20 cellular contexts compared by ENCODE assay signal in genomic region chr5:31751620-31752019, GRCh38.
A peak's percentile ranks its signal among the peaks of the same experiment; 100 is the strongest.
DNase-seq lines count a peak whose midpoint lies in the region; ATAC-seq and TF ChIP-seq lines count a peak whose summit lies in the region.
"Had no signal": no experiment of that assay in that cellular context is flagged by ENCODE, and none has a peak within 500 bp of the region (broad histone marks: within the 10 kb centered on the region; RNA-seq: fewer than 3 reads in every experiment).

No MANE protein-coding gene starts in this region.

- H4K8ac ChIP-seq in trophoblast cell (ENCODE audit: low read depth, low read length): no peak overlapping the region

- peak in 41 of 42 donors; percentile 28 to 94 (median 71) for DNase-seq in head of caudate nucleus
- peak in 34 of 56 donors; percentile 13 to 84 (median 50) for DNase-seq in nucleus accumbens (lab: John Stamatoyannopoulos, UW)
- no peak for DNase-seq in heart right ventricle
- DNase-seq in trophoblast cell: no peak
- DNase-seq: BE2C; CD4-positive, alpha-beta T cell; CD8-positive, alpha-beta memory T cell; DMS 273 treated with DMSO at 0.1 percent for 48 hours; DMS79; EL; GDM1; GM23248; H9; HFFc6 had no signal

- H3K18ac ChIP-seq in trophoblast cell (ENCODE audit: low read length): no peak overlapping the region

- no peak overlapping the region for H2BK12ac ChIP-seq in trophoblast cell (ENCODE audit: low read length)

- H3K79me2 ChIP-seq in trophoblast cell (ENCODE audit: control insufficient read depth, insufficient read depth, low read length, poor library complexity): no peaks in the 10 kb centered on the region

- H3K4me2 ChIP-seq in trophoblast cell (ENCODE audit: low read length): no peak overlapping the region
- H3K4me2 ChIP-seq: BLaER1 treated with 17β-estradiol and CSF1 and Interleukin-3, amounts not matched to agents 10 nM and 100 nM had no signal

- H3K9me3 ChIP-seq in HEK293 (ENCODE audit: control insufficient read depth, insufficient read depth, low read depth, low read length) (no peaks in the 10 kb centered on the region), heart right ventricle (no peaks in the 10 kb centered on the region), trophoblast cell (ENCODE audit: insufficient read depth, low read depth, low read length) (no peaks in the 10 kb centered on the region)
- H3K9me3 ChIP-seq: BE2C; BLaER1 treated with 17β-estradiol and CSF1 and Interleukin-3, amounts not matched to agents 10 nM and 100 nM had no signal

- no peak overlapping the region for H2AFZ ChIP-seq in trophoblast cell (ENCODE audit: insufficient read depth, low read length, poor library complexity)
- H2AFZ ChIP-seq: GM23248 had no signal

- H3K36me3 ChIP-seq in HEK293 (ENCODE audit: control insufficient read depth in 2 of 2, insufficient read depth in 1 of 2, low read length in 2 of 2): no peaks in the 10 kb centered on the region
- H3K36me3 ChIP-seq in heart right ventricle: no peaks in the 10 kb centered on the region
- H3K36me3 ChIP-seq in trophoblast cell (ENCODE audit: control insufficient read depth in 1 of 2, insufficient read depth in 2 of 2, low read length in 2 of 2): no peaks in the 10 kb centered on the region
- H3K36me3 ChIP-seq: BE2C; BLaER1 treated with 17β-estradiol and CSF1 and Interleukin-3, amounts not matched to agents 10 nM and 100 nM had no signal

- no peak overlapping the region for H3K4me3 ChIP-seq in HEK293 (ENCODE audit: low read depth, low read length)
- H3K4me3 ChIP-seq in heart right ventricle: no peak overlapping the region
- H3K4me3 ChIP-seq in trophoblast cell (ENCODE audit: low read depth, low read length): no peak overlapping the region
- H3K4me3 ChIP-seq: BLaER1 treated with 17β-estradiol and CSF1 and Interleukin-3, amounts not matched to agents 10 nM and 100 nM; GM12878; GM23248 had no signal

- H3K79me1 ChIP-seq in trophoblast cell (ENCODE audit: low read length): no peaks in the 10 kb centered on the region

- H3K4me1 ChIP-seq in HEK293 (ENCODE audit: control insufficient read depth, insufficient read depth, low read length) (no peaks in the 10 kb centered on the region), heart right ventricle (peaks cover 0 to 35% (median 21%) of the 10 kb centered on the region in 9 donors), trophoblast cell (ENCODE audit: control insufficient read depth in 1 of 2, insufficient read depth in 2 of 2, low read length in 2 of 2) (no peaks in the 10 kb centered on the region)
- H3K4me1 ChIP-seq: BE2C had no signal

- H4K12ac ChIP-seq in trophoblast cell (ENCODE audit: low read depth, low read length): no peak overlapping the region

- no peak overlapping the region for H4K91ac ChIP-seq in trophoblast cell (ENCODE audit: low read depth, low read length)

- POLR2A ChIA-PET in HEK293 (lab: Yijun Ruan, JAX): no interaction called here

- CTCF ChIA-PET in HEK293 (lab: Yijun Ruan, JAX): no interaction called here

- no peak overlapping the region for H3K4ac ChIP-seq in trophoblast cell (ENCODE audit: low read depth, low read length)

- no peak for ATAC-seq in heart right ventricle
- no peak for ATAC-seq in HG02571 (IDR thresholded peaks at IDR 0.05; ENCODE audit: unreplicated experiment)
- ATAC-seq: GM12878, HCT116 had no signal

- no peak overlapping the region for H3K14ac ChIP-seq in trophoblast cell (ENCODE audit: low read length)

- H3K27ac ChIP-seq in HEK293 (ENCODE audit: extremely low read depth, low read depth, low read length) (no peak overlapping the region), heart right ventricle (no peak overlapping the region), trophoblast cell (ENCODE audit: low read depth, low read length) (no peak overlapping the region)
- H3K27ac ChIP-seq: 22Rv1; BLaER1 treated with 17β-estradiol and CSF1 and Interleukin-3, amounts not matched to agents 10 nM and 100 nM; GM23248 had no signal

- H2AK5ac ChIP-seq in trophoblast cell (ENCODE audit: low read length): no peak overlapping the region

- 54 to 55% methylated on average over 4 of the region's 4 CpGs for WGBS in heart right ventricle, 2 donors
- no CpG with 5 or more reads among the region's 4 CpGs for WGBS in trophoblast cell (ENCODE audit: extremely low coverage, insufficient coverage, insufficient read length)

- no peak overlapping the region for H2BK5ac ChIP-seq in trophoblast cell (ENCODE audit: low read depth, low read length, poor library complexity)

- TF ChIP-seq CTCF in HEK293 (tag by site-specific recombination; IDR thresholded peaks at IDR 0.05) (no peak), heart right ventricle (IDR thresholded peaks at IDR 0.05) (no peak)

- H3K27me3 ChIP-seq in heart right ventricle (no peaks in the 10 kb centered on the region), trophoblast cell (ENCODE audit: insufficient read depth, low read length) (no peaks in the 10 kb centered on the region)
- H3K27me3 ChIP-seq: BE2C; BLaER1 treated with 17β-estradiol and CSF1 and Interleukin-3, amounts not matched to agents 10 nM and 100 nM had no signal

- no peak overlapping the region for H2BK120ac ChIP-seq in trophoblast cell (ENCODE audit: insufficient read depth, low read length, poor library complexity)

- H3K9ac ChIP-seq in trophoblast cell (ENCODE audit: low read length): no peak overlapping the region
- H3K9ac ChIP-seq: BLaER1 treated with 17β-estradiol and CSF1 and Interleukin-3, amounts not matched to agents 10 nM and 100 nM; GM23248 had no signal

- intact Hi-C loops in head of caudate nucleus (cut with DNase I) (no loop called here), heart right ventricle (cut with DNase I) (no loop called here)

- no peak overlapping the region for H3K23ac ChIP-seq in trophoblast cell (ENCODE audit: low read length)

TF ChIP-seq in HEK293, 187 proteins besides CTCF, POLR2A, EP300 and RAD21:
- TF ChIP-seq ZFHX2 (tag by site-specific recombination; conservative IDR thresholded peaks at IDR 0.05): peak; percentile 70
- peak; percentile 95 for TF ChIP-seq EGR2 (tag by site-specific recombination; IDR thresholded peaks at IDR 0.05; ENCODE audit: low read depth)
- no peak for TF ChIP-seq KLF1 (tag by site-specific recombination; IDR thresholded peaks at IDR 0.05)

Comparison
In these comparisons a context has a peak if more than half of its experiments do, and no peak if none do; other contexts are left out.
1. DNase-seq: peak in head of caudate nucleus (41 of 42) and nucleus accumbens (34 of 56); none in heart right ventricle (0 of 2) and trophoblast cell (0 of 2).